8 cellular contexts compared by ENCODE assay signal in genomic region chr11:19742595-19743292, GRCh38. TPM values are rescaled to one million over a fixed set of nuclear protein-coding genes. Genes with fewer than 3 reads are reported as not detected.
DNase-seq lines count a peak whose midpoint lies in the region; ATAC-seq, FAIRE-seq and TF ChIP-seq lines count a peak whose summit lies in the region.

No MANE protein-coding gene starts in this region.

- 46 to 56% methylated on average over 2 of the region's 2 CpGs for WGBS in testis, 2 donors

- no peaks in the 10 kb centered on the region for H3K36me3 ChIP-seq in PC-9 (ENCODE audit: low read depth)
- no peaks in the 10 kb centered on the region for H3K36me3 ChIP-seq in testis (ENCODE audit: low read depth, missing control alignments)

- CTCF ChIA-PET in PC-9 (lab: Charles Lee) = interaction anchor here (0.5 to 2.1 kb wide), 11 partner anchors 9 to 196 kb away, joined by 3 to 14 read pairs (median 4); no protein-coding TSS in a partner anchor

- H3K36me3 Mint-ChIP-seq in activated T-cell treated with anti-CD3 and anti-CD28 coated beads, Interleukin-2, amount 50 U/mL, for 72 hours (ENCODE audit: insufficient read depth in 2 of 2) = no peaks in the 10 kb centered on the region

- peak; percentile 72 to 83 for ATAC-seq in activated T-cell treated with anti-CD3 and anti-CD28 coated beads, Interleukin-2, amount 50 U/mL, for 72 hours (replicated peaks in 1 of 2)

- peak; percentile 77 for FAIRE-seq in HTR-8/SVneo (lab: Jason Lieb, UNC)

- H2AFZ ChIP-seq in PC-9 = no peak overlapping the region

- H3K79me2 ChIP-seq in PC-9 (ENCODE audit: low read depth) = no peaks in the 10 kb centered on the region

- H3K9me3 ChIP-seq in PC-9 (ENCODE audit: insufficient read depth, low read depth) (no peaks in the 10 kb centered on the region), testis (no peaks in the 10 kb centered on the region)

- H3K27me3 Mint-ChIP-seq in activated T-cell treated with anti-CD3 and anti-CD28 coated beads, Interleukin-2, amount 50 U/mL, for 72 hours (ENCODE audit: low read depth) = peaks cover 5% of the 10 kb centered on the region

- H3K9me2 ChIP-seq in PC-9 (ENCODE audit: insufficient read depth) = no peaks in the 10 kb centered on the region

- intact Hi-C loops in PC-9 (cut with micrococcal nuclease; ENCODE audit: unreplicated experiment) (loop anchor here (1.0 to 10.0 kb wide), 6 partner anchors 35 to 670 kb away; no protein-coding TSS in a partner anchor), testis (cut with DNase I; ENCODE audit: low total_unique reads) (loop anchor here (5.0 kb wide), 1 partner anchor 180 kb away; no protein-coding TSS in a partner anchor)

- H3K9me3 Mint-ChIP-seq in activated T-cell treated with anti-CD3 and anti-CD28 coated beads, Interleukin-2, amount 50 U/mL, for 72 hours = no peaks in the 10 kb centered on the region

- H3K4me3 Mint-ChIP-seq in activated T-cell treated with anti-CD3 and anti-CD28 coated beads, Interleukin-2, amount 50 U/mL, for 72 hours = no peak overlapping the region

- peaks cover 6% of the 10 kb centered on the region; the same call in 1 of the 2 replicates for H3K4me1 ChIP-seq in PC-9 (replicated peaks; ENCODE audit: insufficient read depth)
- peaks cover 6% of the 10 kb centered on the region for H3K4me1 ChIP-seq in testis

- no peak overlapping the region for H3K4me2 ChIP-seq in PC-9

- H3K4me1 Mint-ChIP-seq in activated T-cell treated with anti-CD3 and anti-CD28 coated beads, Interleukin-2, amount 50 U/mL, for 72 hours (ENCODE audit: low read depth) = no peaks in the 10 kb centered on the region

- no peak overlapping the region for H3K27ac ChIP-seq in PC-9
- no peak overlapping the region for H3K27ac ChIP-seq in testis

- H3K27me3 ChIP-seq in PC-9 (ENCODE audit: insufficient read depth, low read depth) (no peaks in the 10 kb centered on the region), testis (no peaks in the 10 kb centered on the region)

- TF ChIP-seq POLR2A in testis (IDR thresholded peaks at IDR 0.05) = no peak

- no peaks in the 10 kb centered on the region; the same call in 1 of the 2 replicates for H3F3A ChIP-seq in PC-9 (ENCODE audit: insufficient read depth, low read depth)

- POLR2A ChIA-PET in PC-9 (lab: Charles Lee; ENCODE audit: unreplicated experiment) = interaction anchor here (0.5 kb wide), 1 partner anchor 161 kb away, joined by 9 read pairs; no protein-coding TSS in a partner anchor

- H3K4me3 ChIP-seq in PC-9 = no peak overlapping the region
- H3K4me3 ChIP-seq in testis = no peak overlapping the region

- BruUV-seq in PC-9 (replicated peaks; lab: Mats Ljungman, UMichigan) = no TSS peak

- peak; percentile 94 for TF ChIP-seq CTCF in PC-9 (conservative IDR thresholded peaks at IDR 0.05)
- TF ChIP-seq CTCF in testis (IDR thresholded peaks at IDR 0.05) = peak; percentile 75 to 96 (median 93)

- no peak overlapping the region for H3K27ac Mint-ChIP-seq in activated T-cell treated with anti-CD3 and anti-CD28 coated beads, Interleukin-2, amount 50 U/mL, for 72 hours

- DNase-seq in C1 segment of cervical spinal cord (lab: John Stamatoyannopoulos, UW) (peak in 13 of 14 donors; percentile 20 to 77 (median 59)), GM19240 (ENCODE audit: insufficient read length, low spot score) (peak; percentile 25), HTR-8/SVneo (ENCODE audit: insufficient read length, low spot score) (peak; percentile 59), PC-9 (peak; percentile 61 to 79), fibroblast of the conjunctiva (ENCODE audit: low read depth) (peak; percentile 63), nucleus accumbens (lab: John Stamatoyannopoulos, UW) (peak in 51 of 56 donors; percentile 21 to 85 (median 65)), testis (peak; percentile 88)
- peak; percentile 67 to 71 for DNase-seq in activated T-cell treated with anti-CD3 and anti-CD28 coated beads, Interleukin-2, amount 50 U/mL, for 72 hours

- H4K20me1 ChIP-seq in PC-9 (ENCODE audit: insufficient read depth) = no peaks in the 10 kb centered on the region

RNA-seq across cellular contexts. Expression of gene NAV2, which starts 30.1 kb away (rescaled TPM):
- total RNA-seq in PC-9 (2021) (22.9 and 23.3 TPM in 2 replicates), testis (1 to 10 TPM; 3.4 to 6.0 TPM)
- 1 to 10 TPM; 1.8 to 2.0 TPM for total RNA-seq in activated T-cell treated with anti-CD3 and anti-CD28 coated beads, Interleukin-2, amount 50 U/mL, for 72 hours
- polyA plus RNA-seq in testis (ENCODE audit: insufficient read depth, low read depth, low replicate concordance) = 3.9 TPM

Comparison
In these comparisons a context has a peak if more than half of its experiments do, and no peak if none do; other contexts are left out.
1. DNase-seq: peak in every context shown above with its lines; median percentile 88 in testis; 70 in PC-9; 69 in activated T-cell treated with anti-CD3 and anti-CD28 coated beads, Interleukin-2, amount 50 U/mL, for 72 hours; 65 in nucleus accumbens; 63 in fibroblast of the conjunctiva; 59 in C1 segment of cervical spinal cord; 59 in HTR-8/SVneo; 25 in GM19240.